ENCODE assay signal across 8 cellular contexts in the genomic region with DNA sequence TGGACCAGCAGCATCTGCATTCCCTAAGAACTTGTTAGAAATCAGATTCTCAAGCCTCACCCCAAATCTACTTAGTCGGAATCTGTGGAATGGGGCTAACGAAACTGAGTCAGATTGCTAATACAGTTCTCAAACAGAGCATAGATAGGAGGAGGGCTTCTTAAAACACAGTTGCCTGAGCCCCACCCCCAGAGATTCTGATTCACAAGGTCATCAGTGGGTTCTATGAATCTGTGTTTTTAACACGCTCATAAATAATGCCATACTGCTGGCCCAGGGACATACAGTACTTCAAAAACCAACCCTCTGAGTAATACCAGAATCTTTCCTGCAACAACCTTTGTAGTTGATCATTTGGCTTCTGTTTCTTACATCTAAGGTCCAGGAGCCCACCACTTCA.
"Had no signal": no experiment of that assay in that cellular context is flagged by ENCODE, and none has a peak within 500 bp of the region (broad histone marks: within the 10 kb centered on the region; RNA-seq: fewer than 3 reads in every experiment).

No MANE protein-coding gene starts in this region.

- H2AFZ ChIP-seq: GM23248 had no signal

- H3K9ac ChIP-seq: GM23248 had no signal

- FAIRE-seq: H54, HepG2 had no signal

- ATAC-seq: HepG2 had no signal

- DNase-seq: GM23248, GOT3, H9, HCEC 1CT, KBM-7 had no signal

- H3K27ac ChIP-seq: GM23248, HL-60 had no signal

- H3K4me3 ChIP-seq: GM23248 had no signal
